16 cellular contexts compared by ENCODE assay signal in the genomic region with DNA sequence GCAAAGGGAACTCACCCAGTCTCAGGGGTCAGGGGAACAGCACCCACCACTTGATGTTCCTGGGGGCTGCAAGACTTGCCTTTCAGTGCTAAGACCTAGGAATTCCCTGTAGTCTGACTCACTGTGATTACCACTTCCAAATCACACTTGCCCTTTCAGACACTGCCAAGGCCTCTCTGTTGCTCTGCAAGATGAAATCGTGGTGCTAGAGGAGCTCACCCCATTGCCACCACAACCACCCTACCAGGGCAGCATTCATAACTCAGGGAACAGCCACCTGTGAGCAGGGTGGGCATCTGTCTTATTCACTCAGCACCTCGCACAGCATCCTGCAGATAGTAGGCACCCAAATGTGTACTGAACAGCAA. TPM values are rescaled to one million over a fixed set of nuclear protein-coding genes. Genes with fewer than 3 reads are reported as not detected.
A peak's percentile ranks its signal among the peaks of the same experiment; 100 is the strongest.
DNase-seq lines count a peak whose midpoint lies in the region; ATAC-seq and TF ChIP-seq lines count a peak whose summit lies in the region.
"Had no signal": no experiment of that assay in that cellular context is flagged by ENCODE, and none has a peak within 500 bp of the region (broad histone marks: within the 10 kb centered on the region; RNA-seq: fewer than 3 reads in every experiment).

No MANE protein-coding gene starts in this region.

- H2BK5ac ChIP-seq in mesenchymal stem cell (ENCODE audit: low read depth, low read length, poor library complexity, severe bottlenecking) = no peak overlapping the region

- H3K36me3 ChIP-seq in adipocyte (ENCODE audit: control insufficient read depth, insufficient read depth, low read length, severe bottlenecking) (peaks cover 70% of the 10 kb centered on the region), mesenchymal stem cell (ENCODE audit: control insufficient read depth in 1 of 2, insufficient read depth in 2 of 2, low read depth in 1 of 2, low read length in 2 of 2) (peaks cover 37 to 65% of the 10 kb centered on the region in 2 experiments), thyroid gland (peaks cover 7% of the 10 kb centered on the region in 2 donors), Peyer's patch (peaks cover 0 to 70% (median 0%) of the 10 kb centered on the region in 3 donors)

- H3K4me1 ChIP-seq in adipocyte (ENCODE audit: control insufficient read depth, insufficient read depth, low read length) (peaks cover 56% of the 10 kb centered on the region), mesenchymal stem cell (ENCODE audit: control insufficient read depth, insufficient read depth, low read depth, low read length) (peaks cover 18% of the 10 kb centered on the region), thyroid gland (peaks cover 34 to 49% of the 10 kb centered on the region in 2 donors), Peyer's patch (peaks cover 0 to 6% (median 0%) of the 10 kb centered on the region in 4 donors)

- no peak overlapping the region for H3K18ac ChIP-seq in mesenchymal stem cell (ENCODE audit: low read depth in 1 of 2, low read length in 2 of 2)

- H3K27me3 ChIP-seq in adipocyte (replicated peaks; ENCODE audit: control insufficient read depth, insufficient read depth, low read length) (no peaks in the 10 kb centered on the region), mesenchymal stem cell (ENCODE audit: control insufficient read depth in 1 of 2, insufficient read depth in 1 of 2, low read length in 2 of 2) (no peaks in the 10 kb centered on the region), thyroid gland (no peaks in the 10 kb centered on the region), Peyer's patch (no peaks in the 10 kb centered on the region)
- H3K27me3 ChIP-seq: left lung had no signal

- no peak overlapping the region for H3K14ac ChIP-seq in mesenchymal stem cell (ENCODE audit: low read length in 2 of 2)

- H3K79me1 ChIP-seq in mesenchymal stem cell (replicated peaks; ENCODE audit: low read length, poor library complexity, severe bottlenecking) = peaks cover 41% of the 10 kb centered on the region

- peaks cover 20% of the 10 kb centered on the region for H3K4me1 Mint-ChIP-seq in activated naive CD4-positive, alpha-beta T cell treated with anti-CD3 and anti-CD28 coated beads, Interleukin-2, amount 50 U/mL, for 24 hours

- DNase-seq in activated naive CD4-positive, alpha-beta T cell treated with anti-CD3 and anti-CD28 coated beads, Interleukin-2, amount 50 U/mL, for 16 hours = no peak
- no peak for DNase-seq in adipocyte (ENCODE audit: low read depth)
- no peak for DNase-seq in mesenchymal stem cell
- no peak for DNase-seq in thyroid gland
- no peak for DNase-seq in Peyer's patch
- no peak for DNase-seq in NCI-H524 treated with DMSO at 0.1 percent for 48 hours (lab: John Stamatoyannopoulos, UW)
- DNase-seq: activated gamma-delta T cell treated with Interleukin-2 at 50 U/mL for 16 hours; EL; foreskin melanocyte; left lung; NCI-H2107; NCI-H69; SK-N-SH; stimulated activated CD4-positive, alpha-beta T cell treated with anti-CD3 and anti-CD28 coated beads, Interleukin-12 subunit alpha, Interleukin-12 subunit beta, amount 100 ng/mL, for 4 hours had no signal

- H2BK15ac ChIP-seq in mesenchymal stem cell (ENCODE audit: low read depth, poor library complexity, severe bottlenecking) = no peak overlapping the region

- H3K4ac ChIP-seq in mesenchymal stem cell (ENCODE audit: low read depth in 1 of 2, low read length in 2 of 2) = no peak overlapping the region

- H2AFZ ChIP-seq in mesenchymal stem cell (ENCODE audit: low read depth, low read length) = no peak overlapping the region

- 94% methylated on average over 2 of the region's 2 CpGs for WGBS in mesenchymal stem cell
- 60 to 73% methylated on average over 2 of the region's 2 CpGs for WGBS in thyroid gland, 2 donors

- H2BK12ac ChIP-seq in mesenchymal stem cell (ENCODE audit: low read length in 2 of 2) = peak overlapping the region in 1 of 2 experiments; percentile 37

- H3K9me3 Mint-ChIP-seq in activated naive CD4-positive, alpha-beta T cell treated with anti-CD3 and anti-CD28 coated beads, Interleukin-2, amount 50 U/mL, for 24 hours = no peaks in the 10 kb centered on the region

- no peak overlapping the region for H3K23ac ChIP-seq in mesenchymal stem cell (ENCODE audit: low read length in 2 of 2)

- H3K27ac Mint-ChIP-seq in activated naive CD4-positive, alpha-beta T cell treated with anti-CD3 and anti-CD28 coated beads, Interleukin-2, amount 50 U/mL, for 24 hours = peak overlapping the region; percentile 47

- no peak overlapping the region for H2BK120ac ChIP-seq in mesenchymal stem cell (ENCODE audit: low read depth, low read length)

- intact Hi-C loops in thyroid gland (cut with DNase I) = loop anchor here (5.0 to 10.0 kb wide), 2 partner anchors 251 to 398 kb away; no protein-coding TSS in a partner anchor

- TF ChIP-seq POLR2A in thyroid gland (IDR thresholded peaks at IDR 0.05) = no peak
- TF ChIP-seq POLR2A in Peyer's patch (IDR thresholded peaks at IDR 0.05) = no peak

- H3K27ac ChIP-seq in mesenchymal stem cell (ENCODE audit: low read length, poor library complexity, severe bottlenecking) (peak overlapping the region; percentile 39), thyroid gland (peak overlapping the region; percentile 58 to 89 (median 85)), Peyer's patch (no peak overlapping the region)
- H3K27ac ChIP-seq: left lung had no signal

- H3K9me3 ChIP-seq in adipocyte (ENCODE audit: control insufficient read depth, low read length) (no peaks in the 10 kb centered on the region), mesenchymal stem cell (ENCODE audit: control insufficient read depth, low read length) (no peaks in the 10 kb centered on the region), thyroid gland (no peaks in the 10 kb centered on the region), Peyer's patch (no peaks in the 10 kb centered on the region)
- H3K9me3 ChIP-seq: left lung, SK-N-SH had no signal

- H3K9ac ChIP-seq in adipocyte (ENCODE audit: low read length) (peak overlapping the region; percentile 36), mesenchymal stem cell (ENCODE audit: low read length) (no peak overlapping the region)
- H3K9ac ChIP-seq: SK-N-SH had no signal

- no peak overlapping the region for H4K91ac ChIP-seq in mesenchymal stem cell (ENCODE audit: low read length)

- H3K27me3 Mint-ChIP-seq in activated naive CD4-positive, alpha-beta T cell treated with anti-CD3 and anti-CD28 coated beads, Interleukin-2, amount 50 U/mL, for 24 hours = no peaks in the 10 kb centered on the region

- H3K4me3 Mint-ChIP-seq in activated naive CD4-positive, alpha-beta T cell treated with anti-CD3 and anti-CD28 coated beads, Interleukin-2, amount 50 U/mL, for 24 hours = no peak overlapping the region

- no peak for ATAC-seq in HG03175 (IDR thresholded peaks at IDR 0.05; ENCODE audit: unreplicated experiment)
- ATAC-seq: left lung had no signal

- peaks cover 13% of the 10 kb centered on the region for H3K36me3 Mint-ChIP-seq in activated naive CD4-positive, alpha-beta T cell treated with anti-CD3 and anti-CD28 coated beads, Interleukin-2, amount 50 U/mL, for 24 hours

- H4K8ac ChIP-seq in mesenchymal stem cell (ENCODE audit: low read length) = no peak overlapping the region

- H3K4me3 ChIP-seq in adipocyte (ENCODE audit: low read length) = no peak overlapping the region
- no peak overlapping the region for H3K4me3 ChIP-seq in mesenchymal stem cell (ENCODE audit: insufficient read depth in 1 of 2, low read depth in 1 of 2, low read length in 2 of 2)
- H3K4me3 ChIP-seq in thyroid gland (replicated peaks in 1 of 3) = no peak overlapping the region
- H3K4me3 ChIP-seq in Peyer's patch = no peak overlapping the region
- H3K4me3 ChIP-seq: left lung had no signal

- H3K4me2 ChIP-seq in mesenchymal stem cell (ENCODE audit: low read length, poor library complexity, severe bottlenecking) = no peak overlapping the region
- H3K4me2 ChIP-seq: SK-N-SH had no signal

- TF ChIP-seq CTCF in thyroid gland (IDR thresholded peaks at IDR 0.05) = no peak
- no peak for TF ChIP-seq CTCF in Peyer's patch (IDR thresholded peaks at IDR 0.05)

- peak overlapping the region; percentile 2 for H2AK5ac ChIP-seq in mesenchymal stem cell (ENCODE audit: low read length, severe bottlenecking)

RNA-seq across cellular contexts. Expression of gene XPNPEP1, which starts 36.5 kb away (rescaled TPM):
- polyA plus RNA-seq in mesenchymal stem cell (2013, experiment 1 of 2) = 48.5 TPM
- polyA plus RNA-seq in mesenchymal stem cell (2013, experiment 2 of 2) = 47.3 TPM
- total RNA-seq in thyroid gland (10 to 100 TPM; 72.7 to 89.0 (median 84.0) TPM), Peyer's patch (100 to 1,000 TPM; 148 to 295 (median 263) TPM)

Comparison
In these comparisons a context has a peak if more than half of its experiments do, and no peak if none do; other contexts are left out.
1. H3K27ac ChIP-seq: peak in mesenchymal stem cell (single experiment) and thyroid gland (3 of 3); none in Peyer's patch (0 of 4).